In the genomic region with DNA sequence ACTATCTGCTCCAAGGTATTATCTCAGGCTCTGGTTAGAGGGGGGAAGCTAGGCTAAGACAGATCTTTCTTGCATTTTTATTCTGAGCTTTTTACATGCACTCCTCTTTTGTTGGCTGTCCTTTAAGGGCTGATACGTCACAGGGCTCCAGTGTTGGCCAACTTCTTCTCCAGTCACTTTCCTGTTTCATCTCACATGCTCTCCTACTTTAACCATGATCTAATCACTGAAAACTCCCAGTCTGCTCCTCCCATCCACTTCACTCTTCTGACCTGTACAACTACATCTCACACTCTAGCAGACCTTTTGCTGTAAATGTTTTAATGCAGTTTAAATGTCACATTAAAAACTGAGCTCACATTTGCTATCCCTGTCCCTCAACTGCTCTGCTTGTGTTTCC, we compare ENCODE assay signal across 28 cellular contexts.
A peak's percentile ranks its signal among the peaks of the same experiment; 100 is the strongest.
DNase-seq lines count a peak whose midpoint lies in the region; ATAC-seq, FAIRE-seq and TF ChIP-seq lines count a peak whose summit lies in the region.
"Had no signal": no experiment of that assay in that cellular context is flagged by ENCODE, and none has a peak within 500 bp of the region (broad histone marks: within the 10 kb centered on the region; RNA-seq: fewer than 3 reads in every experiment).

No MANE protein-coding gene starts in this region.

- no peak overlapping the region for H3K27ac Mint-ChIP-seq in natural killer cell treated with Interleukin-12 subunit alpha and Interleukin-12 subunit beta and Interleukin-15 and Interleukin-18, amount 100 ng/mL, for 72 hours
- H3K27ac Mint-ChIP-seq: activated CD4-positive, alpha-beta T cell treated with anti-CD3 and anti-CD28 coated beads, Interleukin-2, amount 10 ng/mL, durations not matched to agents 24 days and 14 days; activated naive CD4-positive, alpha-beta T cell treated with anti-CD3 and anti-CD28 coated beads for 36 hours; activated T-cell treated with anti-CD3 and anti-CD28 coated beads, Interleukin-2, amount 50 U/mL, for 72 hours; T-helper 2 cell treated with Interferon-gamma antibody and Interleukin-4, amounts not matched to agents 5 μg/mL and 100 μg/mL, for 36 hours had no signal

- H3K27me3 ChIP-seq in bronchial epithelial cell (ENCODE audit: control insufficient read depth, insufficient read depth, low read length), result no peaks in the 10 kb centered on the region
- H3K27me3 ChIP-seq: BLaER1 treated with 17β-estradiol and CSF1 and Interleukin-3, amounts not matched to agents 10 nM and 100 nM; gastroesophageal sphincter; upper lobe of left lung had no signal

- intact Hi-C loops in left cardiac atrium (cut with DNase I) (no loop called here), Right ventricle myocardium superior (cut with DNase I) (no loop called here), left ventricle myocardium superior (cut with micrococcal nuclease) (no loop called here)

- no peak for TF ChIP-seq CTCF in bronchial epithelial cell (IDR thresholded peaks at IDR 0.05; ENCODE audit: insufficient read depth, low read length, severe bottlenecking)
- no peak for TF ChIP-seq CTCF in GM13976 (IDR thresholded peaks at IDR 0.05; ENCODE audit: borderline replicate concordance, control extremely low read depth, extremely low read depth, insufficient read depth, missing control alignments)

- DNase-seq in left cardiac atrium, result no peak
- no peak for DNase-seq in Right ventricle myocardium superior
- DNase-seq in bronchial epithelial cell (ENCODE audit: low read depth), result peak; percentile 50
- DNase-seq in left ventricle myocardium superior, result no peak
- DNase-seq in natural killer cell treated with Interleukin-12 subunit alpha and Interleukin-12 subunit beta and Interleukin-15 and Interleukin-18, amount 100 ng/mL, for 72 hours (ENCODE audit: low spot score), result no peak
- DNase-seq in GM13976 (ENCODE audit: low spot score), result no peak
- no peak for DNase-seq in putamen (ENCODE audit: low spot score)
- DNase-seq: activated CD4-positive, alpha-beta T cell treated with anti-CD3 and anti-CD28 coated beads, Interleukin-2, amount 10 ng/mL, durations not matched to agents 24 days and 14 days; activated naive CD4-positive, alpha-beta T cell treated with anti-CD3 and anti-CD28 coated beads for 36 hours; activated T-cell treated with anti-CD3 and anti-CD28 coated beads, Interleukin-2, amount 50 U/mL, for 72 hours; amniotic stem cell; central memory CD4-positive, alpha-beta T cell; dorsolateral prefrontal cortex; NCI-H1105 treated with DMSO at 0.1 percent for 48 hours; NCI-H2029 treated with DMSO at 0.1 percent for 48 hours; NCI-H345; NCI-H774; RPMI8226; upper lobe of left lung; WERI-Rb-1 had no signal

- H3K4me1 Mint-ChIP-seq in natural killer cell treated with Interleukin-12 subunit alpha and Interleukin-12 subunit beta and Interleukin-15 and Interleukin-18, amount 100 ng/mL, for 72 hours (ENCODE audit: low read depth in 2 of 2), result no peaks in the 10 kb centered on the region
- H3K4me1 Mint-ChIP-seq: activated CD4-positive, alpha-beta T cell treated with anti-CD3 and anti-CD28 coated beads, Interleukin-2, amount 10 ng/mL, durations not matched to agents 24 days and 14 days had no signal

- no peak overlapping the region for H3K4me3 ChIP-seq in bronchial epithelial cell (ENCODE audit: low read depth, low read length)
- H3K4me3 ChIP-seq: BLaER1 treated with 17β-estradiol and CSF1 and Interleukin-3, amounts not matched to agents 10 nM and 100 nM; dorsolateral prefrontal cortex; gastroesophageal sphincter; HAP-1; upper lobe of left lung had no signal

- H3K9me3 Mint-ChIP-seq in natural killer cell treated with Interleukin-12 subunit alpha and Interleukin-12 subunit beta and Interleukin-15 and Interleukin-18, amount 100 ng/mL, for 72 hours, result no peaks in the 10 kb centered on the region
- H3K9me3 Mint-ChIP-seq: activated CD4-positive, alpha-beta T cell treated with anti-CD3 and anti-CD28 coated beads, Interleukin-2, amount 10 ng/mL, durations not matched to agents 24 days and 14 days; activated naive CD4-positive, alpha-beta T cell treated with anti-CD3 and anti-CD28 coated beads for 36 hours; activated T-cell treated with anti-CD3 and anti-CD28 coated beads, Interleukin-2, amount 50 U/mL, for 72 hours; T-helper 2 cell treated with Interferon-gamma antibody and Interleukin-4, amounts not matched to agents 5 μg/mL and 100 μg/mL, for 36 hours had no signal

- peaks cover 6 to 7% of the 10 kb centered on the region in 2 donors for H3K27me3 Mint-ChIP-seq in natural killer cell treated with Interleukin-12 subunit alpha and Interleukin-12 subunit beta and Interleukin-15 and Interleukin-18, amount 100 ng/mL, for 72 hours
- H3K27me3 Mint-ChIP-seq: activated CD4-positive, alpha-beta T cell treated with anti-CD3 and anti-CD28 coated beads, Interleukin-2, amount 10 ng/mL, durations not matched to agents 24 days and 14 days had no signal

- FAIRE-seq in bronchial epithelial cell (lab: Jason Lieb, UNC), result no peak
- FAIRE-seq: endothelial cell of umbilical vein, HepG2, keratinocyte had no signal

- ATAC-seq in left cardiac atrium (peak; percentile 34 to 82), Right ventricle myocardium superior (ENCODE audit: poor library complexity) (no peak), left ventricle myocardium superior (peak; percentile 56), HG02938 (IDR thresholded peaks at IDR 0.05; ENCODE audit: unreplicated experiment) (no peak)
- no peak for ATAC-seq in natural killer cell treated with Interleukin-12 subunit alpha and Interleukin-12 subunit beta and Interleukin-15 and Interleukin-18, amount 100 ng/mL, for 72 hours
- ATAC-seq: activated T-cell treated with anti-CD3 and anti-CD28 coated beads, Interleukin-2, amount 50 U/mL, for 72 hours; gastroesophageal sphincter; HepG2 had no signal

- no peaks in the 10 kb centered on the region for H3K36me3 ChIP-seq in bronchial epithelial cell (ENCODE audit: control insufficient read depth, insufficient read depth, low read length)
- H3K36me3 ChIP-seq: BLaER1 treated with 17β-estradiol and CSF1 and Interleukin-3, amounts not matched to agents 10 nM and 100 nM; gastroesophageal sphincter; HAP-1; upper lobe of left lung; WERI-Rb-1 had no signal

- H3K4me3 Mint-ChIP-seq in natural killer cell treated with Interleukin-12 subunit alpha and Interleukin-12 subunit beta and Interleukin-15 and Interleukin-18, amount 100 ng/mL, for 72 hours, result no peak overlapping the region
- H3K4me3 Mint-ChIP-seq: activated CD4-positive, alpha-beta T cell treated with anti-CD3 and anti-CD28 coated beads, Interleukin-2, amount 10 ng/mL, durations not matched to agents 24 days and 14 days; activated naive CD4-positive, alpha-beta T cell treated with anti-CD3 and anti-CD28 coated beads for 36 hours; activated T-cell treated with anti-CD3 and anti-CD28 coated beads, Interleukin-2, amount 50 U/mL, for 72 hours; T-helper 2 cell treated with Interferon-gamma antibody and Interleukin-4, amounts not matched to agents 5 μg/mL and 100 μg/mL, for 36 hours had no signal

- in situ Hi-C loops in GM13976 (cut with MboI; ENCODE audit: low sequenced_read_pairs, unreplicated experiment), result no loop called here

- H3K36me3 Mint-ChIP-seq in natural killer cell treated with Interleukin-12 subunit alpha and Interleukin-12 subunit beta and Interleukin-15 and Interleukin-18, amount 100 ng/mL, for 72 hours, result no peaks in the 10 kb centered on the region

Comparison
In these comparisons a context has a peak if more than half of its experiments do, and no peak if none do; other contexts are left out.
1. ATAC-seq: peak in left cardiac atrium (2 of 2) and left ventricle myocardium superior (single experiment); none in Right ventricle myocardium superior (single experiment), natural killer cell treated with Interleukin-12 subunit alpha and Interleukin-12 subunit beta and Interleukin-15 and Interleukin-18, amount 100 ng/mL, for 72 hours (0 of 2) and HG02938 (single experiment).